Comparison of ENCODE assay signal across 28 cellular contexts in the genomic region with DNA sequence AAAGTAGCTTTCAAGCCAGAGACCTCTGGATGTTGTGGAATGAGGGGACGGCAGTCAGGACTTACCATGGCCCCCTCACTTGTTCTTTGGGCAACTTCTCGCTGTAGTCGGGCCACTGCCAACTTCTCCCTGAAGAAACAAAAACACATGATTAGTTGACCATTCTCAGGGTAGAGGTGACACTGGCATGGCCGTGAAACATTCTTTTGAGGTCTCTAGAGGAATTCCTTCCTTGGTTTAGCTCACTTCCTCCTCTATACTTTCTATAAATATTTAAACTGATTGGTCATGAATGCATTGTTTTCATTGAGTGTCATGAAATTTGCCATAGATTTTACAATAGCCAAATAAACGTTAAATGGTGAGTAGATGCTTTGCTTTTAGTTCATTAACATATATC.
"Had no signal": no experiment of that assay in that cellular context is flagged by ENCODE, and none has a peak within 500 bp of the region (broad histone marks: within the 10 kb centered on the region; RNA-seq: fewer than 3 reads in every experiment).

No MANE protein-coding gene starts in this region.

- H3K27me3 ChIP-seq: ovary, tibial artery had no signal

- H3K27me3 Mint-ChIP-seq: activated CD4-positive, alpha-beta T cell treated with anti-CD3 and anti-CD28 coated beads for 36 hours; activated naive CD8-positive, alpha-beta T cell treated with anti-CD3 and anti-CD28 coated beads for 36 hours; dendritic cell treated with granulocyte-macrophage colony-stimulating factor and Interleukin-4, amounts not matched to agents 40 ng/mL and 50 ng/mL, for 4 days; natural killer cell treated with Interleukin-12 subunit alpha and Interleukin-12 subunit beta and Interleukin-15 and Interleukin-18, amount 100 ng/mL, for 72 hours; stimulated activated naive CD8-positive, alpha-beta T cell treated with anti-CD3 and anti-CD28 coated beads, Interleukin-15, amount 100 ng/mL, for 72 hours had no signal

- H3K4me1 ChIP-seq: left ventricle myocardium inferior, psoas muscle had no signal

- DNase-seq: activated CD4-positive, alpha-beta T cell treated with anti-CD3 and anti-CD28 coated beads for 36 hours; activated CD4-positive, alpha-beta T cell treated with anti-CD3 and anti-CD28 coated beads, Interleukin-2, amount 50 U/mL, for 4 hours; activated CD8-positive, alpha-beta memory T cell treated with anti-CD3 and anti-CD28 coated beads for 24 hours; activated CD8-positive, alpha-beta memory T cell treated with anti-CD3 and anti-CD28 coated beads, Interleukin-2, amount 50 U/mL, for 48 hours; activated naive CD4-positive, alpha-beta T cell; activated naive CD8-positive, alpha-beta T cell treated with anti-CD3 and anti-CD28 coated beads for 36 hours; activated T-cell treated with anti-CD3 and anti-CD28 coated beads, Interleukin-2, amount 50 U/mL, for 4 hours; effector CD8-positive, alpha-beta T cell; foreskin melanocyte; glutamatergic neuron; hippocampal formation; kidney glomerular epithelial cell; left ventricle myocardium inferior; mammary epithelial cell; midbrain; ovary; psoas muscle; right cardiac atrium; stimulated activated CD4-positive, alpha-beta T cell treated with anti-CD3 and anti-CD28 coated beads, Interleukin-2, amount 100 ng/mL, for 24 hours; stimulated activated naive CD8-positive, alpha-beta T cell treated with anti-CD3 and anti-CD28 coated beads, Interleukin-15, amount 100 ng/mL, for 72 hours; T-helper 9 cell; tibial artery had no signal

- H3K4me3 Mint-ChIP-seq: activated CD4-positive, alpha-beta T cell treated with anti-CD3 and anti-CD28 coated beads for 36 hours; activated naive CD8-positive, alpha-beta T cell treated with anti-CD3 and anti-CD28 coated beads for 36 hours; activated T-cell treated with anti-CD3 and anti-CD28 coated beads, Interleukin-2, amount 50 U/mL, for 4 hours; dendritic cell treated with granulocyte-macrophage colony-stimulating factor and Interleukin-4, amounts not matched to agents 40 ng/mL and 50 ng/mL, for 4 days; natural killer cell treated with Interleukin-12 subunit alpha and Interleukin-12 subunit beta and Interleukin-15 and Interleukin-18, amount 100 ng/mL, for 72 hours; stimulated activated effector memory CD8-positive, alpha-beta T cell treated with anti-CD3 and anti-CD28 coated beads, Interleukin-12 subunit alpha, Interleukin-12 subunit beta, amount 100 ng/mL, for 72 hours; stimulated activated naive CD8-positive, alpha-beta T cell treated with anti-CD3 and anti-CD28 coated beads, Interleukin-15, amount 100 ng/mL, for 72 hours had no signal

- H3K9me3 ChIP-seq: ovary, tibial artery had no signal

- H3K27ac ChIP-seq: left ventricle myocardium inferior, ovary, psoas muscle, skin epidermis, tibial artery had no signal

- H3K36me3 ChIP-seq: left ventricle myocardium inferior, ovary, tibial artery had no signal

- ATAC-seq: activated CD4-positive, alpha-beta T cell treated with anti-CD3 and anti-CD28 coated beads for 36 hours; activated T-cell treated with anti-CD3 and anti-CD28 coated beads, Interleukin-2, amount 50 U/mL, for 4 hours; esophagus mucosa; natural killer cell treated with Interleukin-12 subunit alpha and Interleukin-12 subunit beta and Interleukin-15 and Interleukin-18, amount 100 ng/mL, for 72 hours; psoas muscle; right cardiac atrium; stimulated activated effector memory CD8-positive, alpha-beta T cell treated with anti-CD3 and anti-CD28 coated beads, Interleukin-12 subunit alpha, Interleukin-12 subunit beta, amount 100 ng/mL, for 72 hours; stimulated activated naive CD8-positive, alpha-beta T cell treated with anti-CD3 and anti-CD28 coated beads, Interleukin-15, amount 100 ng/mL, for 72 hours had no signal

- H3K4me1 Mint-ChIP-seq: activated CD4-positive, alpha-beta T cell treated with anti-CD3 and anti-CD28 coated beads for 36 hours; activated naive CD8-positive, alpha-beta T cell treated with anti-CD3 and anti-CD28 coated beads for 36 hours; stimulated activated effector memory CD8-positive, alpha-beta T cell treated with anti-CD3 and anti-CD28 coated beads, Interleukin-12 subunit alpha, Interleukin-12 subunit beta, amount 100 ng/mL, for 72 hours; stimulated activated naive CD8-positive, alpha-beta T cell treated with anti-CD3 and anti-CD28 coated beads, Interleukin-15, amount 100 ng/mL, for 72 hours had no signal

- H3K9me3 Mint-ChIP-seq: activated naive CD8-positive, alpha-beta T cell treated with anti-CD3 and anti-CD28 coated beads for 36 hours had no signal

- H3K27ac Mint-ChIP-seq: activated CD4-positive, alpha-beta T cell treated with anti-CD3 and anti-CD28 coated beads for 36 hours; activated naive CD8-positive, alpha-beta T cell treated with anti-CD3 and anti-CD28 coated beads for 36 hours; activated T-helper 2 cell treated with anti-CD3 and anti-CD28 coated beads, Interferon-gamma antibody, Interleukin-2, Interleukin-4, amounts not matched to agents 10 μg/mL and 5 μg/mL and 100 μg/mL, durations not matched to agents 14 hours and 24 hours and 36 hours; dendritic cell treated with granulocyte-macrophage colony-stimulating factor and Interleukin-4, amounts not matched to agents 40 ng/mL and 50 ng/mL, for 4 days; natural killer cell treated with Interleukin-12 subunit alpha and Interleukin-12 subunit beta and Interleukin-15 and Interleukin-18, amount 100 ng/mL, for 72 hours; stimulated activated effector memory CD8-positive, alpha-beta T cell treated with anti-CD3 and anti-CD28 coated beads, Interleukin-12 subunit alpha, Interleukin-12 subunit beta, amount 100 ng/mL, for 72 hours; stimulated activated naive CD8-positive, alpha-beta T cell treated with anti-CD3 and anti-CD28 coated beads, Interleukin-15, amount 100 ng/mL, for 72 hours had no signal

- H3K36me3 Mint-ChIP-seq: activated naive CD8-positive, alpha-beta T cell treated with anti-CD3 and anti-CD28 coated beads for 36 hours; stimulated activated effector memory CD8-positive, alpha-beta T cell treated with anti-CD3 and anti-CD28 coated beads, Interleukin-12 subunit alpha, Interleukin-12 subunit beta, amount 100 ng/mL, for 72 hours had no signal

- H3K4me3 ChIP-seq: left ventricle myocardium inferior, ovary, psoas muscle, skin epidermis, tibial artery had no signal
